ENCODE assay signal across 33 cellular contexts in the genomic region with DNA sequence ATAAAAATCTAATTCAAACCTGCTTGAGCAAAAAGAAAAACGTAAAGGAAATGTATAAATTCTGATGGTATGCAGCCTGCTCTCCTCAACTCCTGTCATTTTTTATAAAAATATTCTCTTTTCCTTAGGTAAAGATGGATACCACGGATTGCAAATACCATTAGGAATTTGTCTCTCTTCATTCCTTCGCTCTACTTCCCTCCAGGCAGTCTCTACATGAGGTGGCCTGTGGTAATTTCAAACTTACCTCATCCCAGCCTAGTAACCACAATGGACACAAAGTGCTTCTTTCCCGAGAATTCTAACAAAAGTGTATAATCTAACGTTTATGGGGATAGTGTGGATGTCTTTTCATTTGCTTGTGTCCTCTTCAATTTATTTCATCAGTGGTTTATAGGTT.
"Had no signal": no experiment of that assay in that cellular context is flagged by ENCODE, and none has a peak within 500 bp of the region (broad histone marks: within the 10 kb centered on the region; RNA-seq: fewer than 3 reads in every experiment).

No MANE protein-coding gene starts in this region.

- H3K27ac Mint-ChIP-seq: activated CD4-positive, alpha-beta T cell treated with anti-CD3 and anti-CD28 coated beads for 36 hours; activated CD4-positive, alpha-beta T cell treated with anti-CD3 and anti-CD28 coated beads, Interleukin-2, amount 10 ng/mL, durations not matched to agents 7 days and 5 days; activated CD8-positive, alpha-beta T cell treated with anti-CD3 and anti-CD28 coated beads, Interleukin-2, amount 10 ng/mL, durations not matched to agents 7 days and 5 days; activated naive CD4-positive, alpha-beta T cell treated with anti-CD3 and anti-CD28 coated beads for 36 hours; activated naive CD8-positive, alpha-beta T cell; activated naive CD8-positive, alpha-beta T cell treated with anti-CD3 and anti-CD28 coated beads, Interleukin-2, amount 50 U/mL, for 24 hours; activated T-helper 1 cell treated with anti-CD3 and anti-CD28 coated beads, Interleukin-12 subunit alpha, Interleukin-12 subunit beta, Interleukin-2, Interleukin-4 antibody, amounts not matched to agents 30 ng/mL and 10 ng/mL and 1 ng/mL, durations not matched to agents 14 hours and 24 hours and 36 hours; T-helper 1 cell treated with Interleukin-12 subunit alpha and Interleukin-12 subunit beta and Interleukin-4 antibody, amounts not matched to agents 30 μg/mL and 1 μg/mL, for 36 hours; T-helper 2 cell treated with Interferon-gamma antibody and Interleukin-4, amounts not matched to agents 5 μg/mL and 100 μg/mL, for 36 hours; WTC11 had no signal

- H3K4me1 ChIP-seq: Peyer's patch, SJSA1 had no signal

- H3K9me3 ChIP-seq: Peyer's patch, SJSA1, SK-N-SH had no signal

- H3K4me3 ChIP-seq: Peyer's patch, SJSA1 had no signal

- H3K4me1 Mint-ChIP-seq: activated CD4-positive, alpha-beta T cell treated with anti-CD3 and anti-CD28 coated beads for 36 hours; activated CD4-positive, alpha-beta T cell treated with anti-CD3 and anti-CD28 coated beads, Interleukin-2, amount 10 ng/mL, durations not matched to agents 7 days and 5 days; activated naive CD8-positive, alpha-beta T cell treated with anti-CD3 and anti-CD28 coated beads, Interleukin-2, amount 50 U/mL, for 24 hours; brain had no signal

- H3K27me3 Mint-ChIP-seq: activated CD4-positive, alpha-beta T cell treated with anti-CD3 and anti-CD28 coated beads for 36 hours; activated CD4-positive, alpha-beta T cell treated with anti-CD3 and anti-CD28 coated beads, Interleukin-2, amount 10 ng/mL, durations not matched to agents 7 days and 5 days; activated naive CD8-positive, alpha-beta T cell; activated naive CD8-positive, alpha-beta T cell treated with anti-CD3 and anti-CD28 coated beads, Interleukin-2, amount 50 U/mL, for 24 hours had no signal

- H3K27me3 ChIP-seq: Peyer's patch, SJSA1 had no signal

- H3K36me3 ChIP-seq: Peyer's patch, SJSA1 had no signal

- DNase-seq: activated CD4-positive, alpha-beta T cell treated with anti-CD3 and anti-CD28 coated beads for 36 hours; activated CD4-positive, alpha-beta T cell treated with anti-CD3 and anti-CD28 coated beads, Interleukin-2, amount 10 ng/mL, durations not matched to agents 7 days and 5 days; activated CD4-positive, alpha-beta T cell treated with anti-CD3 and anti-CD28 coated beads, Interleukin-2, amount 50 U/mL, for 48 hours; activated CD8-positive, alpha-beta T cell treated with anti-CD3 and anti-CD28 coated beads, Interleukin-2, amount 10 ng/mL, durations not matched to agents 7 days and 5 days; activated gamma-delta T cell treated with Interleukin-2 at 50 U/mL for 16 hours; activated naive CD4-positive, alpha-beta T cell treated with anti-CD3 and anti-CD28 coated beads for 36 hours; activated naive CD8-positive, alpha-beta T cell treated with anti-CD3 and anti-CD28 coated beads, Interleukin-2, amount 50 U/mL, for 24 hours; activated T-cell treated with anti-CD3 and anti-CD28 coated beads, Interleukin-2, amount 50 U/mL, for 4 hours; amniotic stem cell; aorta; caudate nucleus; cerebellar nuclear complex; KG1; NCI-H1092 treated with DMSO at 0.1 percent for 48 hours; NCI-H1417; NCI-H1930; NCI-H2081 treated with DMSO at 0.1 percent for 48 hours; NCI-H510A; NCI-H526; NCI-H748 treated with DMSO at 0.1 percent for 48 hours; NK-92 treated with Interleukin-12 subunit alpha and Interleukin-12 subunit beta, amount 100 ng/mL, for 24 hours; PC-3; Peyer's patch; RPMI8226; SHP77 treated with DMSO at 0.1 percent for 48 hours; SK-N-SH had no signal

- H3K4me3 Mint-ChIP-seq: activated CD4-positive, alpha-beta T cell treated with anti-CD3 and anti-CD28 coated beads for 36 hours; activated CD4-positive, alpha-beta T cell treated with anti-CD3 and anti-CD28 coated beads, Interleukin-2, amount 10 ng/mL, durations not matched to agents 7 days and 5 days; activated CD8-positive, alpha-beta T cell treated with anti-CD3 and anti-CD28 coated beads, Interleukin-2, amount 10 ng/mL, durations not matched to agents 7 days and 5 days; activated naive CD4-positive, alpha-beta T cell treated with anti-CD3 and anti-CD28 coated beads for 36 hours; activated naive CD8-positive, alpha-beta T cell; activated naive CD8-positive, alpha-beta T cell treated with anti-CD3 and anti-CD28 coated beads, Interleukin-2, amount 50 U/mL, for 24 hours; activated T-cell treated with anti-CD3 and anti-CD28 coated beads, Interleukin-2, amount 50 U/mL, for 4 hours; activated T-helper 1 cell treated with anti-CD3 and anti-CD28 coated beads, Interleukin-12 subunit alpha, Interleukin-12 subunit beta, Interleukin-2, Interleukin-4 antibody, amounts not matched to agents 30 ng/mL and 10 ng/mL and 1 ng/mL, durations not matched to agents 14 hours and 24 hours and 36 hours; brain; T-helper 1 cell treated with Interleukin-12 subunit alpha and Interleukin-12 subunit beta and Interleukin-4 antibody, amounts not matched to agents 30 μg/mL and 1 μg/mL, for 36 hours; T-helper 2 cell treated with Interferon-gamma antibody and Interleukin-4, amounts not matched to agents 5 μg/mL and 100 μg/mL, for 36 hours; WTC11 had no signal

- H3K27ac ChIP-seq: Peyer's patch, SJSA1 had no signal

- H3K36me3 Mint-ChIP-seq: activated naive CD8-positive, alpha-beta T cell; brain had no signal
